Comparison of ENCODE assay signal across 1 cellular context in the genomic region with DNA sequence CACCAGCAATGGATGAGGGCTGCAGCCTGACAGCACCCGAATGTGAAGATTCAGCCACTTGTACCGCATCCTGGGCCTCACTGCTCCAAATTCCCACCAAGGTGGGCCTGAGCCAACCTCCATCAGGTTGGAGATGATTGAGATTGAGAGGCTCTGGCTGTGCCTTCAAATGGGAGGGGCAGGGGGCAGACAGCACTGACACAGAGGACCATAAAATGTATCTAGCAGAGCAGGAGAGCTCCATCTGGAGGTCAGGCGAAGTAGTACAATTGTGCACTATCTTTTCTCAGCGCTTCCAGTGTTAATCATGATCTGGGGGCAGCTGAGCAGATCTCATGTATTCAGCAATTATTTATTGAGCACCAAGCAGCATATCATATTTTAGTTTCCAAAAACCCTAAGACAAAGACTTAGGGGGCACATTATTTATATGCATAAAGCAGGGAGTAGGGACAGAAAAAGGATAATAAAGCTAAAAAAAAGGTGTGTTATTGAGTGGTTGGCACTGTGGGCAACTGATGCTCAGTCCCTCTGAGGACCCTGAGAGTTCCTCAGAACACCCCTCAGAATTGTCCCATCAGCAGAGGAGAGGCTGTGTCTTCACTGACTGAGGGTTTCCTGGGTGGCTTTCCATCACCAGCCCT.
TF ChIP-seq lines count a peak whose summit lies in the region.

No MANE protein-coding gene starts in this region.

TF ChIP-seq in H1, 55 proteins besides CTCF, POLR2A, EP300 and RAD21 (continued from another document):
- TF ChIP-seq, protein P1, sequence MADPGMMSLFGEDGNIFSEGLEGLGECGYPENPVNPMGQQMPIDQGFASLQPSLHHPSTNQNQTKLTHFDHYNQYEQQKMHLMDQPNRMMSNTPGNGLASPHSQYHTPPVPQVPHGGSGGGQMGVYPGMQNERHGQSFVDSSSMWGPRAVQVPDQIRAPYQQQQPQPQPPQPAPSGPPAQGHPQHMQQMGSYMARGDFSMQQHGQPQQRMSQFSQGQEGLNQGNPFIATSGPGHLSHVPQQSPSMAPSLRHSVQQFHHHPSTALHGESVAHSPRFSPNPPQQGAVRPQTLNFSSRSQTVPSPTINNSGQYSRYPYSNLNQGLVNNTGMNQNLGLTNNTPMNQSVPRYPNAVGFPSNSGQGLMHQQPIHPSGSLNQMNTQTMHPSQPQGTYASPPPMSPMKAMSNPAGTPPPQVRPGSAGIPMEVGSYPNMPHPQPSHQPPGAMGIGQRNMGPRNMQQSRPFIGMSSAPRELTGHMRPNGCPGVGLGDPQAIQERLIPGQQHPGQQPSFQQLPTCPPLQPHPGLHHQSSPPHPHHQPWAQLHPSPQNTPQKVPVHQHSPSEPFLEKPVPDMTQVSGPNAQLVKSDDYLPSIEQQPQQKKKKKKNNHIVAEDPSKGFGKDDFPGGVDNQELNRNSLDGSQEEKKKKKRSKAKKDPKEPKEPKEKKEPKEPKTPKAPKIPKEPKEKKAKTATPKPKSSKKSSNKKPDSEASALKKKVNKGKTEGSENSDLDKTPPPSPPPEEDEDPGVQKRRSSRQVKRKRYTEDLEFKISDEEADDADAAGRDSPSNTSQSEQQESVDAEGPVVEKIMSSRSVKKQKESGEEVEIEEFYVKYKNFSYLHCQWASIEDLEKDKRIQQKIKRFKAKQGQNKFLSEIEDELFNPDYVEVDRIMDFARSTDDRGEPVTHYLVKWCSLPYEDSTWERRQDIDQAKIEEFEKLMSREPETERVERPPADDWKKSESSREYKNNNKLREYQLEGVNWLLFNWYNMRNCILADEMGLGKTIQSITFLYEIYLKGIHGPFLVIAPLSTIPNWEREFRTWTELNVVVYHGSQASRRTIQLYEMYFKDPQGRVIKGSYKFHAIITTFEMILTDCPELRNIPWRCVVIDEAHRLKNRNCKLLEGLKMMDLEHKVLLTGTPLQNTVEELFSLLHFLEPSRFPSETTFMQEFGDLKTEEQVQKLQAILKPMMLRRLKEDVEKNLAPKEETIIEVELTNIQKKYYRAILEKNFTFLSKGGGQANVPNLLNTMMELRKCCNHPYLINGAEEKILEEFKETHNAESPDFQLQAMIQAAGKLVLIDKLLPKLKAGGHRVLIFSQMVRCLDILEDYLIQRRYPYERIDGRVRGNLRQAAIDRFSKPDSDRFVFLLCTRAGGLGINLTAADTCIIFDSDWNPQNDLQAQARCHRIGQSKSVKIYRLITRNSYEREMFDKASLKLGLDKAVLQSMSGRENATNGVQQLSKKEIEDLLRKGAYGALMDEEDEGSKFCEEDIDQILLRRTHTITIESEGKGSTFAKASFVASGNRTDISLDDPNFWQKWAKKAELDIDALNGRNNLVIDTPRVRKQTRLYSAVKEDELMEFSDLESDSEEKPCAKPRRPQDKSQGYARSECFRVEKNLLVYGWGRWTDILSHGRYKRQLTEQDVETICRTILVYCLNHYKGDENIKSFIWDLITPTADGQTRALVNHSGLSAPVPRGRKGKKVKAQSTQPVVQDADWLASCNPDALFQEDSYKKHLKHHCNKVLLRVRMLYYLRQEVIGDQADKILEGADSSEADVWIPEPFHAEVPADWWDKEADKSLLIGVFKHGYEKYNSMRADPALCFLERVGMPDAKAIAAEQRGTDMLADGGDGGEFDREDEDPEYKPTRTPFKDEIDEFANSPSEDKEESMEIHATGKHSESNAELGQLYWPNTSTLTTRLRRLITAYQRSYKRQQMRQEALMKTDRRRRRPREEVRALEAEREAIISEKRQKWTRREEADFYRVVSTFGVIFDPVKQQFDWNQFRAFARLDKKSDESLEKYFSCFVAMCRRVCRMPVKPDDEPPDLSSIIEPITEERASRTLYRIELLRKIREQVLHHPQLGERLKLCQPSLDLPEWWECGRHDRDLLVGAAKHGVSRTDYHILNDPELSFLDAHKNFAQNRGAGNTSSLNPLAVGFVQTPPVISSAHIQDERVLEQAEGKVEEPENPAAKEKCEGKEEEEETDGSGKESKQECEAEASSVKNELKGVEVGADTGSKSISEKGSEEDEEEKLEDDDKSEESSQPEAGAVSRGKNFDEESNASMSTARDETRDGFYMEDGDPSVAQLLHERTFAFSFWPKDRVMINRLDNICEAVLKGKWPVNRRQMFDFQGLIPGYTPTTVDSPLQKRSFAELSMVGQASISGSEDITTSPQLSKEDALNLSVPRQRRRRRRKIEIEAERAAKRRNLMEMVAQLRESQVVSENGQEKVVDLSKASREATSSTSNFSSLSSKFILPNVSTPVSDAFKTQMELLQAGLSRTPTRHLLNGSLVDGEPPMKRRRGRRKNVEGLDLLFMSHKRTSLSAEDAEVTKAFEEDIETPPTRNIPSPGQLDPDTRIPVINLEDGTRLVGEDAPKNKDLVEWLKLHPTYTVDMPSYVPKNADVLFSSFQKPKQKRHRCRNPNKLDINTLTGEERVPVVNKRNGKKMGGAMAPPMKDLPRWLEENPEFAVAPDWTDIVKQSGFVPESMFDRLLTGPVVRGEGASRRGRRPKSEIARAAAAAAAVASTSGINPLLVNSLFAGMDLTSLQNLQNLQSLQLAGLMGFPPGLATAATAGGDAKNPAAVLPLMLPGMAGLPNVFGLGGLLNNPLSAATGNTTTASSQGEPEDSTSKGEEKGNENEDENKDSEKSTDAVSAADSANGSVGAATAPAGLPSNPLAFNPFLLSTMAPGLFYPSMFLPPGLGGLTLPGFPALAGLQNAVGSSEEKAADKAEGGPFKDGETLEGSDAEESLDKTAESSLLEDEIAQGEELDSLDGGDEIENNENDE (IDR thresholded peaks at IDR 0.05; ENCODE audit: insufficient replicate concordance, low read length): no peak
- no peak for TF ChIP-seq BACH1 (IDR thresholded peaks at IDR 0.05; ENCODE audit: low read length)
